ENCODE assay signal across 19 cellular contexts in the genomic region with DNA sequence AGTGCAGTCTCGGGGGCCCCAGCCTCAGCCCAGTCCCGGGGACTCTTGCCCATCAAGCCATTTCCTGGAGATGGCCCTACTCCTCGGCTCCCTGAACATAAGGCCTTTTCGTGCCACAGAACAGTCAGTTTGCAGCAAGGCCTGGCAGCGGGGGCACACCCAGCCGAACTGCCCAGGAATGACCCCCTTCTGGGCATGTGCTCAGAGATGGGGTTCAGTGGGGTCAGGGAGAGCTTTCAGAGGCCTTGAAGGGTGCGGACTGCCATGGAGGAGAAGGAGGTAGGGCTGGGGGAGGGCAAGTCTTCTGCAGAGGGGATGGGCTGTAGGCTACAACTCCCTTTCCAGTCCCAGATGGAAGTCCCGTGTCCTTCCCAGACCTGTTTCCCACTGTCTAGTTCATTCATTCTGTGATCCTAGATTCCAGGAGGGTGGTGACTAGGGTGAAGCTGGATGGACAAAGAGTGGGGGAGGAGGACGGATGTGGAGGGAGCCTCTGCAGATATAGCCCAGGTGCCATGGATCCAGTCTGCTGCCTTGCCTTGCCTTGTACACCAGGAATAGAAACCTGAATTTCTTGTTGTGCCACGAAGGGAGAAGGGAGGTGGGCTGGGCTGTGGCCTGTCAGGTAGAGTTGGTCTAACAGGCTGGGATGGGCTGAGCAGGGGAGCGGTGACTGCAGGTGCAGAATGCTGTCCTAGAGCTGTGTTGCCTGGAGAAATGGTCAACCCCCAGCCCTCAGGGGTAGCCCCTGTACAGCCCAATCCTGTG. TPM values are rescaled to one million over a fixed set of nuclear protein-coding genes. Genes with fewer than 3 reads are reported as not detected.
DNase-seq lines count a peak whose midpoint lies in the region; ATAC-seq, FAIRE-seq and TF ChIP-seq lines count a peak whose summit lies in the region.
"Had no signal": no experiment of that assay in that cellular context is flagged by ENCODE, and none has a peak within 500 bp of the region (broad histone marks: within the 10 kb centered on the region; RNA-seq: fewer than 3 reads in every experiment).

No MANE protein-coding gene starts in this region.

- H3K9me3 ChIP-seq in kidney (ENCODE audit: control insufficient read depth in 1 of 2, low read length in 2 of 2): no peaks in the 10 kb centered on the region
- H3K9me3 ChIP-seq: body of pancreas, left lung, neutrophil had no signal

- H3K27ac ChIP-seq in kidney (ENCODE audit: low read depth in 2 of 2, low read length in 2 of 2): peak overlapping the region in 1 of 2 donors; percentile 32
- H3K27ac ChIP-seq: left lung, neutrophil had no signal

- peaks cover 14 to 21% of the 10 kb centered on the region in 2 donors for H3K4me1 ChIP-seq in kidney (ENCODE audit: control insufficient read depth in 1 of 2, insufficient read depth in 1 of 2, low read depth in 1 of 2, low read length in 2 of 2)
- H3K4me1 ChIP-seq: left lung had no signal

- H3K4me3 ChIP-seq in kidney (ENCODE audit: low read length in 2 of 2): no peak overlapping the region
- H3K4me3 ChIP-seq: body of pancreas, left lung, skin epidermis had no signal

- no peaks in the 10 kb centered on the region for H3K36me3 Mint-ChIP-seq in nephron progenitor cell (ENCODE audit: low read depth)
- H3K36me3 Mint-ChIP-seq: activated naive CD4-positive, alpha-beta T cell treated with anti-CD3 and anti-CD28 coated beads, Interleukin-2, amount 10 ng/mL, durations not matched to agents 7 days and 5 days; stimulated activated naive B cell treated with anti-CD40 and anti-IgM and Interleukin-4, amounts not matched to agents 10 μg/mL and 1 μg/mL and 100 μg/mL, for 72 hours had no signal

- H3K9ac ChIP-seq in kidney (ENCODE audit: low read length in 2 of 2): no peak overlapping the region

- no peaks in the 10 kb centered on the region for H3K9me3 Mint-ChIP-seq in nephron progenitor cell
- H3K9me3 Mint-ChIP-seq: activated naive CD4-positive, alpha-beta T cell treated with anti-CD3 and anti-CD28 coated beads, Interleukin-2, amount 10 ng/mL, durations not matched to agents 7 days and 5 days; stimulated activated naive B cell treated with anti-CD40 and anti-IgM and Interleukin-4, amounts not matched to agents 10 μg/mL and 1 μg/mL and 100 μg/mL, for 72 hours had no signal

- DNase-seq in DMS53 (lab: John Stamatoyannopoulos, UW): peak; percentile 95
- peak; percentile 38 for DNase-seq in NCI-H526 treated with DMSO at 0.1 percent for 48 hours (lab: John Stamatoyannopoulos, UW)
- DNase-seq in kidney: peak; percentile 59
- peak; percentile 50 for DNase-seq in sciatic nerve (ENCODE audit: low spot score)
- DNase-seq in nephron progenitor cell: no peak
- no peak for DNase-seq in T-helper 9 cell
- DNase-seq: activated naive CD4-positive, alpha-beta T cell treated with anti-CD3 and anti-CD28 coated beads, Interleukin-2, amount 10 ng/mL, durations not matched to agents 7 days and 5 days; NCI-H2029; stimulated activated naive B cell treated with anti-CD40 and anti-IgM and Interleukin-4, amounts not matched to agents 10 μg/mL and 1 μg/mL and 100 μg/mL, for 72 hours; T-helper 2 cell had no signal

- TF ChIP-seq CTCF in kidney (IDR thresholded peaks at IDR 0.05; ENCODE audit: borderline replicate concordance, extremely low read depth, insufficient read depth): no peak
- TF ChIP-seq CTCF in nephron progenitor cell (IDR thresholded peaks at IDR 0.05): no peak

- H3K27ac Mint-ChIP-seq in nephron progenitor cell: no peak overlapping the region
- H3K27ac Mint-ChIP-seq: stimulated activated naive B cell treated with anti-CD40 and anti-IgM and Interleukin-4, amounts not matched to agents 10 μg/mL and 1 μg/mL and 100 μg/mL, for 72 hours had no signal

- intact Hi-C loops in kidney (cut with DNase I) (loop anchor here (5.0 kb wide), 1 partner anchor 36 kb away; no protein-coding TSS in a partner anchor), sciatic nerve (cut with DNase I) (loop anchor here (1.0 kb wide), 1 partner anchor 34 kb away; no protein-coding TSS in a partner anchor)

- ATAC-seq in sciatic nerve (no peak), HG02973 (IDR thresholded peaks at IDR 0.05; ENCODE audit: unreplicated experiment) (no peak)
- ATAC-seq: body of pancreas; HCT116; left lung; stimulated activated naive B cell treated with anti-CD40 and anti-IgM and Interleukin-4, amounts not matched to agents 10 μg/mL and 1 μg/mL and 100 μg/mL, for 72 hours had no signal

- no peaks in the 10 kb centered on the region for H3K36me3 ChIP-seq in kidney (ENCODE audit: control insufficient read depth in 1 of 2, insufficient read depth in 2 of 2, low read length in 2 of 2)
- H3K36me3 ChIP-seq: left lung, neutrophil had no signal

- FAIRE-seq in kidney (lab: Jason Lieb, UNC): no peak
- FAIRE-seq: D721Med had no signal

- peaks cover 20% of the 10 kb centered on the region for H3K4me1 Mint-ChIP-seq in nephron progenitor cell

- no peak overlapping the region for H3K4me3 Mint-ChIP-seq in nephron progenitor cell
- H3K4me3 Mint-ChIP-seq: activated naive CD4-positive, alpha-beta T cell treated with anti-CD3 and anti-CD28 coated beads, Interleukin-2, amount 10 ng/mL, durations not matched to agents 7 days and 5 days; stimulated activated naive B cell treated with anti-CD40 and anti-IgM and Interleukin-4, amounts not matched to agents 10 μg/mL and 1 μg/mL and 100 μg/mL, for 72 hours had no signal

- peaks cover 7% of the 10 kb centered on the region for H3K27me3 Mint-ChIP-seq in nephron progenitor cell (ENCODE audit: low read depth, poor library complexity)

RNA-seq across cellular contexts. Expression of a gene that starts 14.2 kb away (rescaled TPM):
- total RNA-seq in kidney (1.8 TPM), sciatic nerve (2.8 TPM)
- not detected for polyA plus RNA-seq in kidney (ENCODE audit: insufficient read depth, low read depth, low replicate concordance)
- total RNA-seq: body of pancreas, left lung, M059J had no signal

RNA-seq across cellular contexts. Expression of a gene that starts 21.6 kb away (rescaled TPM):
- total RNA-seq in kidney: 36.0 TPM
- polyA plus RNA-seq in kidney (ENCODE audit: insufficient read depth, low read depth, low replicate concordance): 20.0 TPM
- total RNA-seq in sciatic nerve: 20.1 TPM

RNA-seq across cellular contexts. Expression of a gene that starts 39.6 kb away (rescaled TPM):
- total RNA-seq in kidney (10.7 TPM), sciatic nerve (16.7 TPM)
- 6.1 TPM for polyA plus RNA-seq in kidney (ENCODE audit: insufficient read depth, low read depth, low replicate concordance)
- total RNA-seq: M059J had no signal

RNA-seq across cellular contexts. Expression of a gene that starts 54.2 kb away (rescaled TPM):
- total RNA-seq in kidney (not detected), sciatic nerve (not detected)
- polyA plus RNA-seq in kidney (ENCODE audit: insufficient read depth, low read depth, low replicate concordance): not detected
- total RNA-seq: body of pancreas, HT1080, M059J had no signal

Comparison
In these comparisons a context has a peak if more than half of its experiments do, and no peak if none do; other contexts are left out.
1. DNase-seq: peak in DMS53 (single experiment), NCI-H526 treated with DMSO at 0.1 percent for 48 hours (single experiment), kidney (single experiment) and sciatic nerve (single experiment); none in nephron progenitor cell (single experiment) and T-helper 9 cell (single experiment).